Comparison of ENCODE assay signal across 1 cellular context in genomic region chr1:110336300-110337039, GRCh38.
TF ChIP-seq lines count a peak whose summit lies in the region.

No MANE protein-coding gene starts in this region.

TF ChIP-seq in K562, 482 proteins besides CTCF, POLR2A, EP300 and RAD21 (continued from another document and continues in another):
- TF ChIP-seq MBD1 (CRISPR knock-in tag; IDR thresholded peaks at IDR 0.05) (no peak), ZNF175 (CRISPR knock-in tag; IDR thresholded peaks at IDR 0.05; ENCODE audit: low read depth) (no peak), NFATC3 (IDR thresholded peaks at IDR 0.05) (0 out of 2 replicates have a peak, but pooled peaks have one; percentile 12), ETV1 (tag; conservative IDR thresholded peaks at IDR 0.05; ENCODE audit: low read depth) (no peak), MXI1 (IDR thresholded peaks at IDR 0.05; ENCODE audit: low read depth, low read length) (no peak), THAP12 (CRISPR knock-in tag; IDR thresholded peaks at IDR 0.05) (no peak), NFRKB (IDR thresholded peaks at IDR 0.05; ENCODE audit: low read depth) (no peak), ELK1 (CRISPR knock-in tag; IDR thresholded peaks at IDR 0.05) (no peak), JUN (IDR thresholded peaks at IDR 0.05; ENCODE audit: borderline replicate concordance, low read depth, low read length) (peak; percentile 75), JUN (CRISPR knock-in tag; IDR thresholded peaks at IDR 0.05; ENCODE audit: borderline replicate concordance) (no peak), KDM2B (CRISPR knock-in tag; IDR thresholded peaks at IDR 0.05) (no peak), HDAC8 (tag; IDR thresholded peaks at IDR 0.05) (no peak), ARID3B (CRISPR knock-in tag; IDR thresholded peaks at IDR 0.05; ENCODE audit: borderline replicate concordance) (no peak), ZMIZ1 (IDR thresholded peaks at IDR 0.05; ENCODE audit: low read depth in 2 of 2, low read length in 2 of 2) (no peak), HDAC2 (IDR thresholded peaks at IDR 0.05) (peak; percentile 74), CAMTA2 (CRISPR knock-in tag; conservative IDR thresholded peaks at IDR 0.05) (no peak), WHSC1 (IDR thresholded peaks at IDR 0.05; ENCODE audit: low read length) (no peak), ZBTB43 (CRISPR knock-in tag; IDR thresholded peaks at IDR 0.05) (no peak), TFAP4 (CRISPR knock-in tag; IDR thresholded peaks at IDR 0.05; ENCODE audit: borderline replicate concordance) (no peak), COPS2 (conservative IDR thresholded peaks at IDR 0.05) (no peak), TCF7 (IDR thresholded peaks at IDR 0.05; ENCODE audit: borderline replicate concordance) (no peak), CTBP1 (IDR thresholded peaks at IDR 0.05; ENCODE audit: borderline replicate concordance) (peak; percentile 56; the same call in 1 of the 2 replicates), CBFA2T3 (IDR thresholded peaks at IDR 0.05) (peak; percentile 65), STAT5A (IDR thresholded peaks at IDR 0.05; ENCODE audit: borderline replicate concordance, low read length) (no peak), TAL1 (IDR thresholded peaks at IDR 0.05) (peak; percentile 16; the same call in 1 of the 2 replicates), HIVEP1 (CRISPR knock-in tag; IDR thresholded peaks at IDR 0.05) (no peak), HES1 (IDR thresholded peaks at IDR 0.05; ENCODE audit: low read depth) (peak; percentile 29; the same call in 1 of the 2 replicates), E2F1 (CRISPR knock-in tag; IDR thresholded peaks at IDR 0.05) (no peak), DACH1 (IDR thresholded peaks at IDR 0.05; ENCODE audit: partially characterized antibody) (peak; percentile 23), SIX5 (IDR thresholded peaks at IDR 0.05; ENCODE audit: borderline replicate concordance in 1 of 2, insufficient read depth in 1 of 2, low read depth in 1 of 2, low read length in 2 of 2) (no peak), TOE1 (IDR thresholded peaks at IDR 0.05; ENCODE audit: borderline replicate concordance) (no peak), TOE1 (CRISPR knock-in tag; IDR thresholded peaks at IDR 0.05; ENCODE audit: borderline replicate concordance, low read depth) (no peak), GMEB1 (CRISPR knock-in tag; IDR thresholded peaks at IDR 0.05) (no peak), POU5F1 (IDR thresholded peaks at IDR 0.05; ENCODE audit: borderline replicate concordance, low read depth, low read length, partially characterized antibody) (no peak), PBX2 (CRISPR knock-in tag; IDR thresholded peaks at IDR 0.05; ENCODE audit: low read depth) (no peak), PBX2 (tag; conservative IDR thresholded peaks at IDR 0.05; ENCODE audit: low read depth) (no peak), MLX (CRISPR knock-in tag; conservative IDR thresholded peaks at IDR 0.05) (no peak), SMARCC2 (IDR thresholded peaks at IDR 0.05; ENCODE audit: low read depth) (peak; percentile 89), MECOM (CRISPR knock-in tag; IDR thresholded peaks at IDR 0.05) (no peak), KLF1 (tag; IDR thresholded peaks at IDR 0.05) (no peak), DPF2 (IDR thresholded peaks at IDR 0.05) (peak; percentile 90), KAT7 (CRISPR knock-in tag; IDR thresholded peaks at IDR 0.05; ENCODE audit: borderline replicate concordance) (no peak), ZNF717 (CRISPR knock-in tag; IDR thresholded peaks at IDR 0.05) (no peak), ZC3H4 (CRISPR knock-in tag; IDR thresholded peaks at IDR 0.05; ENCODE audit: borderline replicate concordance) (no peak), MTA3 (IDR thresholded peaks at IDR 0.05; ENCODE audit: borderline replicate concordance) (no peak; the same call in 1 of the 2 replicates)
